ENCODE assay signal across 8 cellular contexts in the genomic region with DNA sequence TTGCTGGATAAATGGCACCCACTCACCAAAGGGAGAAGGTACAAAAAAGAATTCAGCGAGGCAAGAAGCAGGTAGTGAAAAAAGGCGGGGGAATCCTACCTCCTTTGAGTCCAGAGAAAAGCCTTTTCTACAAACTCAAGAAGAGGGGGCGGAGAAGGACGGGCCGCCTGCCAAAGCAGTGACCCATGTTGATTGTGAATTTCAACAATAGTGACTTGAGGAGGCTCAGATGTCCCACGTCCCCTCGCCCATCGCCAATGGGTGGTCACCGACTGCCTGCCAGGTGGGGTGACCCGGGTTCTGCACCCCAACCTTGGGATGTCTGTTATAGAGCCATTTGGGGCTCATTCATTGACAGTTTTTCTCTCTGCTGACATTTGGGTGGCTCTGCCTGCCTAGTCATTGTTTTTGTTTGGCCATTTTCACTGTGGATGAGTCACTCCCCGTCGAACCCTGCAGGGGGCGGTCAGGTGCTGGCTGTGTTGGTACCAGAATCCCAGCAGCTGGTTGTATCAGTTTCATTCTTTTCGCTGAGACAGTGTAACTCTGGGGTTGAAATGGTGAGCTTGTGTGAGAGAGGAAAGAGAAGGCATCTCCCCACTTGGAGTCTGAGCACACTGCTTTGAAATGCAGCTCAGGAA.
DNase-seq lines count a peak whose midpoint lies in the region; ATAC-seq and TF ChIP-seq lines count a peak whose summit lies in the region.

No MANE protein-coding gene starts in this region.

- peaks cover 20% of the 10 kb centered on the region for H3K4me1 ChIP-seq in HUES64 (ENCODE audit: insufficient read depth, low read length)

- DNase-seq in stimulated activated CD4-positive, alpha-beta T cell treated with anti-CD3 and anti-CD28 coated beads, Interleukin-15, amount 100 ng/mL, for 24 hours = peak; percentile 44
- no peak for DNase-seq in stimulated activated CD4-positive, alpha-beta T cell treated with anti-CD3 and anti-CD28 coated beads, Interleukin-12 subunit alpha, Interleukin-12 subunit beta, amount 100 ng/mL, for 4 hours
- DNase-seq in iPS-NIHi11 (ENCODE audit: low spot score) = peak; percentile 55
- DNase-seq in stimulated activated naive CD8-positive, alpha-beta T cell treated with anti-CD3 and anti-CD28 coated beads, Interleukin-15, amount 100 ng/mL, for 72 hours = peak; percentile 5 to 26
- no peak for DNase-seq in stimulated activated naive CD4-positive, alpha-beta T cell treated with Interleukin-2 at 50 U/mL for 16 hours (lab: John Stamatoyannopoulos, UW)

- 39% methylated on average over 14 of the region's 14 CpGs for WGBS in HUES64

- TF ChIP-seq CTCF in VCaP (conservative IDR thresholded peaks at IDR 0.05) = peak; percentile 12; the same call in 1 of the 2 replicates

- H3K27ac ChIP-seq in HUES64 (ENCODE audit: low read depth, low read length) (peak overlapping the region; percentile 58; the same call in 1 of the 2 replicates), VCaP (no peak overlapping the region)

- peaks cover 8% of the 10 kb centered on the region for H3K27me3 Mint-ChIP-seq in stimulated activated naive CD8-positive, alpha-beta T cell treated with anti-CD3 and anti-CD28 coated beads, Interleukin-15, amount 100 ng/mL, for 72 hours

- H3K4me3 ChIP-seq in HUES64 (ENCODE audit: low read length) = no peak overlapping the region

- no peaks in the 10 kb centered on the region for H3K36me3 ChIP-seq in HUES64 (ENCODE audit: insufficient read depth, low read length)

- no peak overlapping the region for H3K27ac Mint-ChIP-seq in stimulated activated naive CD8-positive, alpha-beta T cell treated with anti-CD3 and anti-CD28 coated beads, Interleukin-15, amount 100 ng/mL, for 72 hours

- H3K4me1 Mint-ChIP-seq in stimulated activated naive CD8-positive, alpha-beta T cell treated with anti-CD3 and anti-CD28 coated beads, Interleukin-15, amount 100 ng/mL, for 72 hours = peaks cover 6% of the 10 kb centered on the region

- no peak overlapping the region for H3K4me3 Mint-ChIP-seq in stimulated activated naive CD8-positive, alpha-beta T cell treated with anti-CD3 and anti-CD28 coated beads, Interleukin-15, amount 100 ng/mL, for 72 hours

- no peak for ATAC-seq in stimulated activated naive CD8-positive, alpha-beta T cell treated with anti-CD3 and anti-CD28 coated beads, Interleukin-15, amount 100 ng/mL, for 72 hours
- no peak for ATAC-seq in GM18502 (IDR thresholded peaks at IDR 0.05; ENCODE audit: poor library complexity, unreplicated experiment)

- H3K9ac ChIP-seq in HUES64 (ENCODE audit: low read depth, low read length) = peak overlapping the region; percentile 43; the same call in 1 of the 2 replicates

- no peaks in the 10 kb centered on the region for H3K9me3 ChIP-seq in HUES64 (ENCODE audit: insufficient read depth, low read depth, low read length)

- H3K9me3 Mint-ChIP-seq in stimulated activated naive CD8-positive, alpha-beta T cell treated with anti-CD3 and anti-CD28 coated beads, Interleukin-15, amount 100 ng/mL, for 72 hours = no peaks in the 10 kb centered on the region

- H3K27me3 ChIP-seq in HUES64 (ENCODE audit: insufficient read depth, low read length) = no peaks in the 10 kb centered on the region

Comparison
In these comparisons a context has a peak if more than half of its experiments do, and no peak if none do; other contexts are left out.
1. DNase-seq: peak in stimulated activated CD4-positive, alpha-beta T cell treated with anti-CD3 and anti-CD28 coated beads, Interleukin-15, amount 100 ng/mL, for 24 hours (single experiment), iPS-NIHi11 (single experiment) and stimulated activated naive CD8-positive, alpha-beta T cell treated with anti-CD3 and anti-CD28 coated beads, Interleukin-15, amount 100 ng/mL, for 72 hours (2 of 2); none in stimulated activated CD4-positive, alpha-beta T cell treated with anti-CD3 and anti-CD28 coated beads, Interleukin-12 subunit alpha, Interleukin-12 subunit beta, amount 100 ng/mL, for 4 hours (single experiment) and stimulated activated naive CD4-positive, alpha-beta T cell treated with Interleukin-2 at 50 U/mL for 16 hours (single experiment).